In the genomic region with DNA sequence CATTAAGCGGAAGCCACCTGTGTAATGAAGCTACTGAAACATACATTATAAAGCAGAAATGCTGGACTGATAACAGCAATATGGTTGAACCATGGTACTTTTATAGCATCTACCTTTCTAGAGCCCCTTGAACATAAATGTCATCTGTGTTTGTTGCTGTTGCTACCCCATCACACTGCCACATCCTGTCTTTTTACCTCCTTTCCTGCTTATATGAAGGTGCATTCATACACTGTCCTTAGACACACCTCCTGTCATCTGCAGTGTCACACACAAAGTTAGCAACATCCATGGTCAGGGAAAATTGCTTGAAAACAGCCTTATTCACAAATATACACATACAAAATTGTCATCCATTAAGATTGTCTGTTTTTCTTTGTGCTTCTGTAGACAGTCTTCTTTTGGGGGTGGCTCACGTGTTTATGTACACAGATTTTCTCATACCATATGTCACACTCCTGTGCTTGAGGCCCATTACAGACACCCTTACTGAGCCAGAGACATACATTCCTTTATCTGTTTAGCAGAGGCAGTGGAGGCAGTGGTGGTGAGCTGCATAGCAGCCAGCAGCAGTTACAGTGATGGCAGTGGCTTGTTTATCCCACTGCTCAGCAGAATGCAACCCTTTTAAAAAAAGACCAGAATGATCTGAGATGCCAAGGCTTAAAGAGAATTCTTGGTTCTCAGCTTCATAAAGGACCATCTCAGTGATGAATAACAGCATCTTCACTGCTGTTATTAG, we compare ENCODE assay signal across 15 cellular contexts. TPM values are rescaled to one million over a fixed set of nuclear protein-coding genes. Genes with fewer than 3 reads are reported as not detected.
DNase-seq lines count a peak whose midpoint lies in the region; ATAC-seq and TF ChIP-seq lines count a peak whose summit lies in the region.
"Had no signal": no experiment of that assay in that cellular context is flagged by ENCODE, and none has a peak within 500 bp of the region (broad histone marks: within the 10 kb centered on the region; RNA-seq: fewer than 3 reads in every experiment).

No MANE protein-coding gene starts in this region.

- no peaks in the 10 kb centered on the region for H3K9me1 ChIP-seq in IMR-90 (ENCODE audit: insufficient read depth, low read length)

- H3K56ac ChIP-seq in IMR-90 (ENCODE audit: extremely low read depth, insufficient read depth, low read length), result no peak overlapping the region

- TF ChIP-seq POLR2A in IMR-90 (IDR thresholded peaks at IDR 0.05; ENCODE audit: low read depth, low read length) (no peak), GM18505 (IDR thresholded peaks at IDR 0.05; ENCODE audit: borderline replicate concordance, extremely low read depth, insufficient read depth, insufficient read length) (no peak)

- ATAC-seq in IMR-90 (ENCODE audit: low read depth), result peak; percentile 81
- ATAC-seq in activated naive CD8-positive, alpha-beta T cell treated with anti-CD3 and anti-CD28 coated beads, Interleukin-2, amount 50 U/mL, for 24 hours, result peak; percentile 31
- ATAC-seq in stimulated activated naive CD8-positive, alpha-beta T cell treated with anti-CD3 and anti-CD28 coated beads, Interleukin-15, amount 100 ng/mL, for 72 hours, result peak; percentile 49
- no peak for ATAC-seq in GM18505 (IDR thresholded peaks at IDR 0.05; ENCODE audit: unreplicated experiment)
- ATAC-seq in HG02678 (IDR thresholded peaks at IDR 0.05; ENCODE audit: unreplicated experiment), result no peak

- no peak overlapping the region for H2BK120ac ChIP-seq in IMR-90 (ENCODE audit: low read depth, low read length)

- H3K9me3 ChIP-seq in IMR-90 (ENCODE audit: control insufficient read depth, insufficient read depth, low read length) (no peaks in the 10 kb centered on the region), MG63 (no peaks in the 10 kb centered on the region)

- no peak overlapping the region for H4K8ac ChIP-seq in IMR-90 (ENCODE audit: low read depth in 2 of 2, low read length in 2 of 2)

- H3K23ac ChIP-seq in IMR-90 (ENCODE audit: low read depth, low read length), result no peak overlapping the region

- H3K14ac ChIP-seq in IMR-90 (replicated peaks; ENCODE audit: low read depth, low read length), result no peak overlapping the region

- H3K9me3 Mint-ChIP-seq in activated naive CD4-positive, alpha-beta T cell treated with anti-CD3 and anti-CD28 coated beads, Interleukin-2, amount 10 ng/mL, durations not matched to agents 7 days and 5 days, result no peaks in the 10 kb centered on the region
- no peaks in the 10 kb centered on the region for H3K9me3 Mint-ChIP-seq in activated naive CD4-positive, alpha-beta T cell treated with anti-CD3 and anti-CD28 coated beads for 36 hours
- no peaks in the 10 kb centered on the region for H3K9me3 Mint-ChIP-seq in activated naive CD8-positive, alpha-beta T cell treated with anti-CD3 and anti-CD28 coated beads, Interleukin-2, amount 50 U/mL, for 24 hours
- H3K9me3 Mint-ChIP-seq in stimulated activated naive CD8-positive, alpha-beta T cell treated with anti-CD3 and anti-CD28 coated beads, Interleukin-15, amount 100 ng/mL, for 72 hours, result no peaks in the 10 kb centered on the region
- H3K9me3 Mint-ChIP-seq: H9 had no signal

- no peak overlapping the region for H3K18ac ChIP-seq in IMR-90 (ENCODE audit: low read depth, low read length)

- no peak overlapping the region for H2AK9ac ChIP-seq in IMR-90 (replicated peaks; ENCODE audit: low read depth, low read length, poor library complexity)

- no peaks in the 10 kb centered on the region for H4K20me1 ChIP-seq in IMR-90 (ENCODE audit: insufficient read depth, low read length)

- POLR2A ChIA-PET in IMR-90 (lab: Charles Lee; ENCODE audit: unreplicated experiment), result no interaction called here

- H3K27ac ChIP-seq in IMR-90 (ENCODE audit: insufficient read depth, low read length), result no peak overlapping the region

- H2BK20ac ChIP-seq in IMR-90 (ENCODE audit: low read depth, low read length), result no peak overlapping the region

- H2AK5ac ChIP-seq in IMR-90 (ENCODE audit: low read depth, low read length), result no peak overlapping the region

- BruUV-seq in IMR-90 (replicated peaks; lab: Mats Ljungman, UMichigan), result no TSS peak

- no peak overlapping the region for H2BK15ac ChIP-seq in IMR-90 (ENCODE audit: low read depth, low read length)

- H2BK5ac ChIP-seq in IMR-90 (ENCODE audit: low read depth, low read length, poor library complexity, severe bottlenecking), result no peak overlapping the region

- DNase-seq in activated naive CD4-positive, alpha-beta T cell treated with anti-CD3 and anti-CD28 coated beads, Interleukin-2, amount 10 ng/mL, durations not matched to agents 7 days and 5 days, result no peak
- no peak for DNase-seq in activated naive CD4-positive, alpha-beta T cell treated with anti-CD3 and anti-CD28 coated beads for 36 hours
- DNase-seq in IMR-90, result no peak
- DNase-seq in activated naive CD8-positive, alpha-beta T cell treated with anti-CD3 and anti-CD28 coated beads, Interleukin-2, amount 50 U/mL, for 24 hours, result no peak
- no peak for DNase-seq in stimulated activated naive CD8-positive, alpha-beta T cell treated with anti-CD3 and anti-CD28 coated beads, Interleukin-15, amount 100 ng/mL, for 72 hours
- DNase-seq in MG63, result no peak
- DNase-seq: AML-193, GF-D8, H9, NCI-H1092, NCI-H1694 treated with DMSO at 0.1 percent for 48 hours, NCI-H446 treated with DMSO at 0.1 percent for 48 hours, SHP77 had no signal

- H3K4ac ChIP-seq in IMR-90 (ENCODE audit: low read depth, low read length), result no peak overlapping the region

- no peak for TF ChIP-seq RAD21 in IMR-90 (IDR thresholded peaks at IDR 0.05; ENCODE audit: low read length)

- H3K4me2 ChIP-seq in IMR-90 (ENCODE audit: low read depth, low read length), result no peak overlapping the region

- TF ChIP-seq CTCF in IMR-90 (conservative IDR thresholded peaks at IDR 0.05; ENCODE audit: low read depth, low read length), result no peak

- no peak overlapping the region for H3K4me3 Mint-ChIP-seq in activated naive CD4-positive, alpha-beta T cell treated with anti-CD3 and anti-CD28 coated beads, Interleukin-2, amount 10 ng/mL, durations not matched to agents 7 days and 5 days
- no peak overlapping the region for H3K4me3 Mint-ChIP-seq in activated naive CD4-positive, alpha-beta T cell treated with anti-CD3 and anti-CD28 coated beads for 36 hours
- H3K4me3 Mint-ChIP-seq in activated naive CD8-positive, alpha-beta T cell treated with anti-CD3 and anti-CD28 coated beads, Interleukin-2, amount 50 U/mL, for 24 hours, result no peak overlapping the region
- H3K4me3 Mint-ChIP-seq in stimulated activated naive CD8-positive, alpha-beta T cell treated with anti-CD3 and anti-CD28 coated beads, Interleukin-15, amount 100 ng/mL, for 72 hours, result no peak overlapping the region
- H3K4me3 Mint-ChIP-seq: H9 had no signal

- CTCF ChIA-PET in activated naive CD4-positive, alpha-beta T cell treated with anti-CD3 and anti-CD28 coated beads, Interleukin-2, amount 10 ng/mL, durations not matched to agents 7 days and 5 days (lab: Charles Lee), result interaction anchor here (2.0 kb wide), 1 partner anchor 111 kb away, joined by 6 read pairs; no protein-coding TSS in a partner anchor
- CTCF ChIA-PET in activated naive CD4-positive, alpha-beta T cell treated with anti-CD3 and anti-CD28 coated beads for 36 hours (lab: Charles Lee), result interaction anchor here (1.3 to 9.3 kb wide), 2 partner anchors 23 to 112 kb away, joined by 3 to 100 read pairs; no protein-coding TSS in a partner anchor
- CTCF ChIA-PET in IMR-90 (lab: Yijun Ruan, JAX), result interaction anchor here (0.6 kb wide), 1 partner anchor 74 kb away, joined by 3 read pairs; no protein-coding TSS in a partner anchor

- no peaks in the 10 kb centered on the region for H3K27me3 ChIP-seq in IMR-90 (ENCODE audit: control insufficient read depth, insufficient read depth, low read length)
- H3K27me3 ChIP-seq in MG63, result no peaks in the 10 kb centered on the region

- H3K4me1 ChIP-seq in IMR-90 (ENCODE audit: control insufficient read depth, insufficient read depth, low read length), result no peaks in the 10 kb centered on the region

- no CpG with 5 or more reads among the region's 2 CpGs for WGBS in IMR-90 (ENCODE audit: extremely low coverage in 2 of 2, insufficient read length in 1 of 2), 2 experiments

- peak overlapping the region; percentile 50 for H3K27ac Mint-ChIP-seq in activated naive CD4-positive, alpha-beta T cell treated with anti-CD3 and anti-CD28 coated beads, Interleukin-2, amount 10 ng/mL, durations not matched to agents 7 days and 5 days
- no peak overlapping the region for H3K27ac Mint-ChIP-seq in activated naive CD4-positive, alpha-beta T cell treated with anti-CD3 and anti-CD28 coated beads for 36 hours
- H3K27ac Mint-ChIP-seq in activated naive CD8-positive, alpha-beta T cell treated with anti-CD3 and anti-CD28 coated beads, Interleukin-2, amount 50 U/mL, for 24 hours, result peak overlapping the region; percentile 1
- no peak overlapping the region for H3K27ac Mint-ChIP-seq in stimulated activated naive CD8-positive, alpha-beta T cell treated with anti-CD3 and anti-CD28 coated beads, Interleukin-15, amount 100 ng/mL, for 72 hours

- H3K4me3 ChIP-seq in IMR-90 (ENCODE audit: insufficient read depth, low read depth, low read length) (no peak overlapping the region), MG63 (no peak overlapping the region)

- H3K36me3 ChIP-seq in IMR-90 (ENCODE audit: control insufficient read depth, insufficient read depth, low read length) (no peaks in the 10 kb centered on the region), MG63 (no peaks in the 10 kb centered on the region)

- in situ Hi-C loops in IMR-90 (cut with MboI; ENCODE audit: low sequenced_read_pairs), result loop anchor here (10.0 kb wide), 1 partner anchor 258 kb away; no protein-coding TSS in a partner anchor

- H3K9ac ChIP-seq in IMR-90 (ENCODE audit: low read depth, low read length), result no peak overlapping the region

- intact Hi-C loops in activated naive CD4-positive, alpha-beta T cell treated with anti-CD3 and anti-CD28 coated beads for 36 hours (cut with micrococcal nuclease), result no loop called here
- intact Hi-C loops in IMR-90 (cut with micrococcal nuclease), result loop anchor here (10.0 kb wide), 1 partner anchor 408 kb away; no protein-coding TSS in a partner anchor

- H3K79me1 ChIP-seq in IMR-90 (ENCODE audit: low read depth in 1 of 2, low read length in 2 of 2), result no peaks in the 10 kb centered on the region

- peaks cover 10% of the 10 kb centered on the region for H3K4me1 Mint-ChIP-seq in activated naive CD4-positive, alpha-beta T cell treated with anti-CD3 and anti-CD28 coated beads, Interleukin-2, amount 10 ng/mL, durations not matched to agents 7 days and 5 days
- peaks cover 35% of the 10 kb centered on the region for H3K4me1 Mint-ChIP-seq in activated naive CD4-positive, alpha-beta T cell treated with anti-CD3 and anti-CD28 coated beads for 36 hours (ENCODE audit: low read depth)
- peaks cover 33% of the 10 kb centered on the region for H3K4me1 Mint-ChIP-seq in activated naive CD8-positive, alpha-beta T cell treated with anti-CD3 and anti-CD28 coated beads, Interleukin-2, amount 50 U/mL, for 24 hours
- peaks cover 34% of the 10 kb centered on the region for H3K4me1 Mint-ChIP-seq in stimulated activated naive CD8-positive, alpha-beta T cell treated with anti-CD3 and anti-CD28 coated beads, Interleukin-15, amount 100 ng/mL, for 72 hours
- H3K4me1 Mint-ChIP-seq: H9 had no signal

- dilution Hi-C loops in IMR-90 (cut with HindIII; ENCODE audit: low sequenced_read_pairs, unreplicated experiment), result no loop called here

- no peak overlapping the region for H4K91ac ChIP-seq in IMR-90 (ENCODE audit: insufficient read depth, low read depth, low read length)

- no peak overlapping the region for H4K5ac ChIP-seq in IMR-90 (ENCODE audit: low read depth, low read length)

- no peak overlapping the region for H2AFZ ChIP-seq in IMR-90 (replicated peaks; ENCODE audit: low read length, poor library complexity)

- no peaks in the 10 kb centered on the region for H3K27me3 Mint-ChIP-seq in activated naive CD4-positive, alpha-beta T cell treated with anti-CD3 and anti-CD28 coated beads, Interleukin-2, amount 10 ng/mL, durations not matched to agents 7 days and 5 days
- H3K27me3 Mint-ChIP-seq in activated naive CD4-positive, alpha-beta T cell treated with anti-CD3 and anti-CD28 coated beads for 36 hours (ENCODE audit: low read depth), result no peaks in the 10 kb centered on the region
- H3K27me3 Mint-ChIP-seq in activated naive CD8-positive, alpha-beta T cell treated with anti-CD3 and anti-CD28 coated beads, Interleukin-2, amount 50 U/mL, for 24 hours, result no peaks in the 10 kb centered on the region
- H3K27me3 Mint-ChIP-seq in stimulated activated naive CD8-positive, alpha-beta T cell treated with anti-CD3 and anti-CD28 coated beads, Interleukin-15, amount 100 ng/mL, for 72 hours, result no peaks in the 10 kb centered on the region

- peaks cover 3% of the 10 kb centered on the region for H3K36me3 Mint-ChIP-seq in activated naive CD4-positive, alpha-beta T cell treated with anti-CD3 and anti-CD28 coated beads, Interleukin-2, amount 10 ng/mL, durations not matched to agents 7 days and 5 days
- H3K36me3 Mint-ChIP-seq in activated naive CD4-positive, alpha-beta T cell treated with anti-CD3 and anti-CD28 coated beads for 36 hours (ENCODE audit: low read depth), result no peaks in the 10 kb centered on the region
- H3K36me3 Mint-ChIP-seq in activated naive CD8-positive, alpha-beta T cell treated with anti-CD3 and anti-CD28 coated beads, Interleukin-2, amount 50 U/mL, for 24 hours (ENCODE audit: low read depth), result peaks cover under 1% of the 10 kb centered on the region

RNA-seq across cellular contexts. Expression of gene C6orf62, which starts 25.9 kb away (rescaled TPM):
- 100 to 1,000 TPM; 110 to 112 TPM for total RNA-seq in activated naive CD4-positive, alpha-beta T cell treated with anti-CD3 and anti-CD28 coated beads for 36 hours
- total RNA-seq in IMR-90 (2012; rRNA removed), result 50.7 and 65.3 TPM in 2 replicates
- polyA plus RNA-seq in IMR-90 (2012; rRNA removed), result 37.4 and 47.5 TPM in 2 replicates
- 13.9 and 19.9 TPM in 2 replicates for polyA plus RNA-seq in IMR-90 (2012; cell fraction: cytosol; rRNA removed)
- polyA plus RNA-seq in IMR-90 (2012; cell fraction: nucleus; rRNA removed; ENCODE audit: low replicate concordance), result 15.9 and 35.5 TPM in 2 replicates
- total RNA-seq in MG63 (2014; rRNA removed; shearing (Covaris generic); ENCODE audit: low replicate concordance), result 59.1 and 89.8 TPM in 2 replicates

RNA-seq across cellular contexts. Expression of gene ACOT13, which starts 26.1 kb away (rescaled TPM):
- total RNA-seq in activated naive CD4-positive, alpha-beta T cell treated with anti-CD3 and anti-CD28 coated beads for 36 hours, result 10 to 100 TPM; 34.0 to 36.1 TPM
- 3.6 and 8.1 TPM in 2 replicates for total RNA-seq in IMR-90 (2012; rRNA removed)
- polyA plus RNA-seq in IMR-90 (2012; rRNA removed), result 21.2 and 25.7 TPM in 2 replicates
- 2.2 and 4.6 TPM in 2 replicates for polyA plus RNA-seq in IMR-90 (2012; cell fraction: cytosol; rRNA removed)
- 0.85 and 6.9 TPM in 2 replicates for polyA plus RNA-seq in IMR-90 (2012; cell fraction: nucleus; rRNA removed; ENCODE audit: low replicate concordance)
- total RNA-seq in MG63 (2014; rRNA removed; shearing (Covaris generic); ENCODE audit: low replicate concordance), result 1.9 and 3.7 TPM in 2 replicates

RNA-seq across cellular contexts. Expression of gene TDP2, which starts 26.3 kb away (rescaled TPM):
- total RNA-seq in activated naive CD4-positive, alpha-beta T cell treated with anti-CD3 and anti-CD28 coated beads for 36 hours, result 10 to 100 TPM; 41.5 to 44.2 TPM
- 13.6 and 25.8 TPM in 2 replicates for total RNA-seq in IMR-90 (2012; rRNA removed)
- 18.2 and 22.8 TPM in 2 replicates for polyA plus RNA-seq in IMR-90 (2012; rRNA removed)
- polyA plus RNA-seq in IMR-90 (2012; cell fraction: cytosol; rRNA removed), result 5.7 and 7.1 TPM in 2 replicates
- polyA plus RNA-seq in IMR-90 (2012; cell fraction: nucleus; rRNA removed; ENCODE audit: low replicate concordance), result 4.0 and 19.0 TPM in 2 replicates
- 18.5 and 30.8 TPM in 2 replicates for total RNA-seq in MG63 (2014; rRNA removed; shearing (Covaris generic); ENCODE audit: low replicate concordance)

RNA-seq across cellular contexts. Expression of gene KIAA0319, which starts 47.0 kb away (rescaled TPM):
- total RNA-seq in activated naive CD4-positive, alpha-beta T cell treated with anti-CD3 and anti-CD28 coated beads for 36 hours, result under 1 TPM; 0.07 to 0.10 TPM
- not detected in 2 replicates for total RNA-seq in IMR-90 (2012; rRNA removed)
- polyA plus RNA-seq in IMR-90 (2012; rRNA removed), result not detected in 2 replicates
- polyA plus RNA-seq in IMR-90 (2012; cell fraction: cytosol; rRNA removed), result not detected in 2 replicates
- polyA plus RNA-seq in IMR-90 (2012; cell fraction: nucleus; rRNA removed; ENCODE audit: low replicate concordance), result not detected in 2 replicates
- 0.10 TPM in 1 of 2 replicates, not detected in the other for total RNA-seq in MG63 (2014; rRNA removed; shearing (Covaris generic); ENCODE audit: low replicate concordance)

Comparison
In these comparisons a context has a peak if more than half of its experiments do, and no peak if none do; other contexts are left out.
1. H3K27ac Mint-ChIP-seq: peak in activated naive CD4-positive, alpha-beta T cell treated with anti-CD3 and anti-CD28 coated beads, Interleukin-2, amount 10 ng/mL, durations not matched to agents 7 days and 5 days (single experiment) and activated naive CD8-positive, alpha-beta T cell treated with anti-CD3 and anti-CD28 coated beads, Interleukin-2, amount 50 U/mL, for 24 hours (single experiment); none in activated naive CD4-positive, alpha-beta T cell treated with anti-CD3 and anti-CD28 coated beads for 36 hours (single experiment) and stimulated activated naive CD8-positive, alpha-beta T cell treated with anti-CD3 and anti-CD28 coated beads, Interleukin-15, amount 100 ng/mL, for 72 hours (0 of 2).
2. ATAC-seq: peak in IMR-90 (single experiment), activated naive CD8-positive, alpha-beta T cell treated with anti-CD3 and anti-CD28 coated beads, Interleukin-2, amount 50 U/mL, for 24 hours (single experiment) and stimulated activated naive CD8-positive, alpha-beta T cell treated with anti-CD3 and anti-CD28 coated beads, Interleukin-15, amount 100 ng/mL, for 72 hours (single experiment); none in GM18505 (single experiment) and HG02678 (single experiment).